Comparison of ENCODE assay signal across 10 cellular contexts in the genomic region with DNA sequence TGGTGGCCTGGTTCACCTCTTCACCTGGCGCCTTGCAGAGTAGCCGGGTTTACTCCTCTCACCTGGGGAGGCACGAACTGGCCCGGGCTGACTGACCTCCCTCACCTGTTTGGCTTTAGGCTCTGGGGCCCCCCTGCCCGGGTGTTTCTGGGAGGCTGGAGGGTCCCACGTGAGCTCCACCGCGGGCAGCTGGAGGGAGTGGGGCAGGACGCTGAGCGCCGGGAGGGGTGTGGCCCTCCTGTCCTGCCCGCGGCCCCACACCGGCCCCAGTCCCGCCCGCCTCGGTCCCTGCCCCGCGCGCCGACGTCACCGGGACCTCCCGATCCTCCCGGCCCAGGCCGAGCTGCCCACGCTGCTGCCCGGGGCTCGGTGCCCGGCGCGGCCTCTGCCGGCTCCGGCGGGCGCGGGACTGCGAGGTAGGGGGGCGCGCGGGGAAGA. TPM values are rescaled to one million over a fixed set of nuclear protein-coding genes. Genes with fewer than 3 reads are reported as not detected.
DNase-seq lines count a peak whose midpoint lies in the region; ATAC-seq and TF ChIP-seq lines count a peak whose summit lies in the region.
"Had no signal": no experiment of that assay in that cellular context is flagged by ENCODE, and none has a peak within 500 bp of the region (broad histone marks: within the 10 kb centered on the region; RNA-seq: fewer than 3 reads in every experiment).

A gene with protein sequence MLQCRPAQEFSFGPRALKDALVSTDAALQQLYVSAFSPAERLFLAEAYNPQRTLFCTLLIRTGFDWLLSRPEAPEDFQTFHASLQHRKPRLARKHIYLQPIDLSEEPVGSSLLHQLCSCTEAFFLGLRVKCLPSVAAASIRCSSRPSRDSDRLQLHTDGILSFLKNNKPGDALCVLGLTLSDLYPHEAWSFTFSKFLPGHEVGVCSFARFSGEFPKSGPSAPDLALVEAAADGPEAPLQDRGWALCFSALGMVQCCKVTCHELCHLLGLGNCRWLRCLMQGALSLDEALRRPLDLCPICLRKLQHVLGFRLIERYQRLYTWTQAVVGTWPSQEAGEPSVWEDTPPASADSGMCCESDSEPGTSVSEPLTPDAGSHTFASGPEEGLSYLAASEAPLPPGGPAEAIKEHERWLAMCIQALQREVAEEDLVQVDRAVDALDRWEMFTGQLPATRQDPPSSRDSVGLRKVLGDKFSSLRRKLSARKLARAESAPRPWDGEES (plus strand): TSS at position 322 of the 438 bp plus-strand sequence. CDS start 12,250 bp downstream, outside the sequence.

- peak within 1 kb of the TSS; percentile 11; the same call in 1 of the 2 replicates for H3K9ac ChIP-seq in KMS-11

- H2AFZ ChIP-seq in KMS-11 (ENCODE audit: low read depth) (peak within 1 kb of the TSS; percentile 57), osteoblast (ENCODE audit: low read length) (peak within 1 kb of the TSS; percentile 35)

- H3K4me2 ChIP-seq in KMS-11 (peak within 1 kb of the TSS; percentile 69), osteoblast (ENCODE audit: insufficient read depth, low read length) (peak within 1 kb of the TSS; percentile 70)

- no peaks in the 10 kb centered on the region for H3K9me3 ChIP-seq in osteoblast (ENCODE audit: low read depth, low read length)

- H3K27ac ChIP-seq in KMS-11 (no peak within 1 kb of the TSS), osteoblast (ENCODE audit: low read depth, low read length) (peak within 1 kb of the TSS; percentile 16)

- no peaks in the 10 kb centered on the region for H3K79me2 ChIP-seq in KMS-11 (ENCODE audit: insufficient read depth, low read depth)
- no peaks in the 10 kb centered on the region for H3K79me2 ChIP-seq in osteoblast (ENCODE audit: insufficient read depth, low read length)

- peaks cover 31% of the 10 kb centered on the region; the same call in 1 of the 2 replicates for H3K27me3 ChIP-seq in KMS-11 (ENCODE audit: insufficient read depth, low read depth)
- peaks cover 23% of the 10 kb centered on the region for H3K27me3 ChIP-seq in osteoblast (ENCODE audit: insufficient read depth, low read length)

- no peak for ATAC-seq in HG03135 (IDR thresholded peaks at IDR 0.05; ENCODE audit: unreplicated experiment)
- no peak for ATAC-seq in GM21825 (IDR thresholded peaks at IDR 0.05; ENCODE audit: unreplicated experiment)

- no peak within 1 kb of the TSS for H3K4me3 ChIP-seq in KMS-11 (IDR thresholded peaks at IDR 0.05; ENCODE audit: insufficient read depth, low read depth, low read length)
- H3K4me3 ChIP-seq in fibroblast of pulmonary artery (replicated peaks; ENCODE audit: low read depth, low read length), result peak within 1 kb of the TSS; percentile 17
- peak within 1 kb of the TSS; percentile 66 for H3K4me3 ChIP-seq in osteoblast (ENCODE audit: insufficient read depth, low read length)

- H3K36me3 ChIP-seq in KMS-11 (ENCODE audit: insufficient read depth) (no peaks in the 10 kb centered on the region), osteoblast (ENCODE audit: insufficient read depth, low read length) (no peaks in the 10 kb centered on the region)

- H3K4me1 ChIP-seq in KMS-11 (ENCODE audit: low read depth, poor library complexity, severe bottlenecking) (peaks cover 29% of the 10 kb centered on the region), osteoblast (ENCODE audit: insufficient read depth, low read length) (peaks cover 26% of the 10 kb centered on the region)

- no peaks in the 10 kb centered on the region for H4K20me1 ChIP-seq in KMS-11 (ENCODE audit: insufficient read depth)
- H4K20me1 ChIP-seq in osteoblast (ENCODE audit: insufficient read depth, low read length), result peaks cover 7% of the 10 kb centered on the region

- DNase-seq in EH (ENCODE audit: low read depth) (peak; percentile 33), fibroblast of pulmonary artery (ENCODE audit: low read depth) (no peak), osteoblast (ENCODE audit: insufficient read length, low spot score, missing footprints) (peak; percentile 94), NCI-H128 (lab: John Stamatoyannopoulos, UW; ENCODE audit: unreplicated experiment) (no peak)
- no peak for DNase-seq in stimulated activated CD4-positive, alpha-beta T cell treated with anti-CD3 and anti-CD28 coated beads, Interleukin-12 subunit alpha, Interleukin-12 subunit beta, amount 100 ng/mL, for 4 hours
- DNase-seq: activated CD4-positive, alpha-beta T cell treated with anti-CD3 and anti-CD28 coated beads for 1 hour; Kasumi-1 had no signal

- TF ChIP-seq CTCF in KMS-11 (conservative IDR thresholded peaks at IDR 0.05; ENCODE audit: low read depth, low read length) (no peak), fibroblast of pulmonary artery (IDR thresholded peaks at IDR 0.05; ENCODE audit: low read length, missing control alignments) (no peak), osteoblast (IDR thresholded peaks at IDR 0.05; ENCODE audit: extremely low read depth, low read depth, low read length) (no peak)

RNA-seq across cellular contexts. Expression of the gene that starts here (rescaled TPM):
- 2.1 and 2.5 TPM in 2 replicates for total RNA-seq in osteoblast

Comparison
In these comparisons a context has a peak if more than half of its experiments do, and no peak if none do; other contexts are left out.
1. DNase-seq: peak in EH (single experiment) and osteoblast (single experiment); none in fibroblast of pulmonary artery (single experiment), stimulated activated CD4-positive, alpha-beta T cell treated with anti-CD3 and anti-CD28 coated beads, Interleukin-12 subunit alpha, Interleukin-12 subunit beta, amount 100 ng/mL, for 4 hours (single experiment) and NCI-H128 (single experiment).